ENCODE assay signal across 1 cellular context in the genomic region with DNA sequence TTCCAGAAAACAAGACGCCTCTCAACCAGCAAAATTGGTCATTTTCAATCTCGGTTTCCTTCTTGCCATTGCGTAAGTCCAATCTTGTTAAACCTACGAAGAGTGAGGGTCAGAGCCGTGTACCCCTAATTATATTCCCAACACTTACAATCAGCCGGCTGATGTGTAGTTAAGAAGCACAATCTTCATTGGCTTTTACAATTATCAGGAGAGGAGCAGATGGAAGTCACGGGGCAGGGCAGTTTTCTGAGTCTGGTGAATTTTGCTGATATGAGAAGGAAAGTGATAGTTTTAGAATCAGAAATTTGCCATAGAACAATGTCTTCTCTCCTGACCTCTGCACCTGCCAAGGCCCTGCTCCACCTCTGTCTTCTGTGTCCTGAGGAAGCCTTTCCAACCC.
TF ChIP-seq lines count a peak whose summit lies in the region.

No MANE protein-coding gene starts in this region.

TF ChIP-seq in K562, 482 proteins besides CTCF, POLR2A, EP300 and RAD21 (continued from another document):
- no peak for TF ChIP-seq ZNF609 (CRISPR knock-in tag; IDR thresholded peaks at IDR 0.05; ENCODE audit: borderline replicate concordance)
- TF ChIP-seq, protein P1, sequence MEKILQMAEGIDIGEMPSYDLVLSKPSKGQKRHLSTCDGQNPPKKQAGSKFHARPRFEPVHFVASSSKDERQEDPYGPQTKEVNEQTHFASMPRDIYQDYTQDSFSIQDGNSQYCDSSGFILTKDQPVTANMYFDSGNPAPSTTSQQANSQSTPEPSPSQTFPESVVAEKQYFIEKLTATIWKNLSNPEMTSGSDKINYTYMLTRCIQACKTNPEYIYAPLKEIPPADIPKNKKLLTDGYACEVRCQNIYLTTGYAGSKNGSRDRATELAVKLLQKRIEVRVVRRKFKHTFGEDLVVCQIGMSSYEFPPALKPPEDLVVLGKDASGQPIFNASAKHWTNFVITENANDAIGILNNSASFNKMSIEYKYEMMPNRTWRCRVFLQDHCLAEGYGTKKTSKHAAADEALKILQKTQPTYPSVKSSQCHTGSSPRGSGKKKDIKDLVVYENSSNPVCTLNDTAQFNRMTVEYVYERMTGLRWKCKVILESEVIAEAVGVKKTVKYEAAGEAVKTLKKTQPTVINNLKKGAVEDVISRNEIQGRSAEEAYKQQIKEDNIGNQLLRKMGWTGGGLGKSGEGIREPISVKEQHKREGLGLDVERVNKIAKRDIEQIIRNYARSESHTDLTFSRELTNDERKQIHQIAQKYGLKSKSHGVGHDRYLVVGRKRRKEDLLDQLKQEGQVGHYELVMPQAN (IDR thresholded peaks at IDR 0.05; ENCODE audit: borderline replicate concordance) = no peak
- TF ChIP-seq SMAD3 (CRISPR knock-in tag; conservative IDR thresholded peaks at IDR 0.05) = no peak
- no peak for TF ChIP-seq ZNF707 (CRISPR knock-in tag; conservative IDR thresholded peaks at IDR 0.05)
- peak; percentile 17; the same call in 1 of the 2 replicates for TF ChIP-seq BHLHE40 (IDR thresholded peaks at IDR 0.05; ENCODE audit: low read length)
- no peak for TF ChIP-seq ZKSCAN1 (IDR thresholded peaks at IDR 0.05; ENCODE audit: low read depth, low read length)
- TF ChIP-seq RERE (CRISPR knock-in tag; IDR thresholded peaks at IDR 0.05; ENCODE audit: borderline replicate concordance) = no peak
- peak; percentile 66 for TF ChIP-seq CEBPB (tag; IDR thresholded peaks at IDR 0.05)
